Comparison of ENCODE assay signal across 18 cellular contexts in the genomic region with DNA sequence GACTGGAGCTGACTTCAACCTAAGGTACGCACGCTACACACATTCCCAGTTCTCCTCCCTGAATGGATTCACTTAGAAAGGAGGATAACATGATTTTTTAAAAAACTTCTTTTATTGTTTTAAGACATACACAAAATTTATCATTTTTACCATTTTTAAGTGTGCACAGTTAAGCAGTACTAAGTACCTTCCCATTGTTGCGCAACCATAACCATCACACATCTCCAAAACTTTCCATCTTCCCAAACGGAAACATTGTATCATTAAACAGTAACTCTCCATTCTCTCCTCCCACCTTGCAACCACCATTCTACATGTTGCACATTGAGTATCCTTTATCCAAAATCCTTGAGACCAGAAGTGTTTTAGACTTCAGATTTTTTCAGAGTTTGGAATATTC. TPM values are rescaled to one million over a fixed set of nuclear protein-coding genes. Genes with fewer than 3 reads are reported as not detected.
DNase-seq lines count a peak whose midpoint lies in the region; ATAC-seq and TF ChIP-seq lines count a peak whose summit lies in the region.
"Had no signal": no experiment of that assay in that cellular context is flagged by ENCODE, and none has a peak within 500 bp of the region (broad histone marks: within the 10 kb centered on the region; RNA-seq: fewer than 3 reads in every experiment).

No MANE protein-coding gene starts in this region.

- H3K36me3 ChIP-seq in HCT116 (ENCODE audit: control insufficient read depth in 1 of 2, insufficient read depth in 2 of 2, low read length in 2 of 2) (no peaks in the 10 kb centered on the region), OCI-LY3 (replicated peaks; ENCODE audit: low read depth, low read length) (no peaks in the 10 kb centered on the region), testis (ENCODE audit: low read depth, missing control alignments) (no peaks in the 10 kb centered on the region)

- H3K4me3 ChIP-seq in HCT116 (replicated peaks in 1 of 2; ENCODE audit: low read depth in 1 of 2, low read length in 2 of 2) (no peak overlapping the region), OCI-LY3 (ENCODE audit: low read length) (peak overlapping the region; percentile 52; the same call in 1 of the 2 replicates), testis (no peak overlapping the region)

- no peak for ATAC-seq in HCT116
- no peak for ATAC-seq in GM19023 (IDR thresholded peaks at IDR 0.05; ENCODE audit: unreplicated experiment)
- no peak for ATAC-seq in HG03342 (IDR thresholded peaks at IDR 0.05; ENCODE audit: unreplicated experiment)

- H3K27ac ChIP-seq in HCT116 (ENCODE audit: low read depth, low read length) (no peak overlapping the region), OCI-LY3 (ENCODE audit: low read length) (peak overlapping the region; percentile 73; the same call in 1 of the 2 replicates), caudate nucleus (ENCODE audit: low read depth, low read length) (peak overlapping the region; percentile 45), testis (no peak overlapping the region)
- H3K27ac ChIP-seq: C4-2B had no signal

- no peak for TF ChIP-seq RAD21 in HCT116 (IDR thresholded peaks at IDR 0.05; ENCODE audit: low read depth)

- DNase-seq in HCT116 (ENCODE audit: low read depth, low spot score) (no peak), caudate nucleus (lab: John Stamatoyannopoulos, UW) (no peak), testis (peak; percentile 23)
- DNase-seq in stimulated activated CD4-positive, alpha-beta T cell treated with anti-CD3 and anti-CD28 coated beads, Interleukin-2, amount 100 ng/mL, for 24 hours: no peak
- DNase-seq: AML-193; Caco-2; CD4-positive, alpha-beta T cell; DMS153; DMS79; GDM1; HCEC 1CT; HFFc6; Karpas-422; KBM-7 had no signal

- RAD21 ChIA-PET in HCT116 (lab: Charles Lee; ENCODE audit: low non-redundant PET in 1 of 2, low total read pairs in 2 of 2, uncharacterized antibody in 2 of 2, unreplicated experiment in 2 of 2): no interaction called here

- BruUV-seq in HCT116 (replicated peaks; lab: Mats Ljungman, UMichigan): no TSS peak

- 0 out of 2 replicates have a peak, but pooled peaks cover 4% of the 10 kb centered on the region for H3K27me3 ChIP-seq in HCT116 (ENCODE audit: insufficient read depth, low read length)
- H3K27me3 ChIP-seq in OCI-LY3 (ENCODE audit: low read depth, low read length): peaks cover 54% of the 10 kb centered on the region
- H3K27me3 ChIP-seq in testis: no peaks in the 10 kb centered on the region

- 78% methylated on average over 4 of the region's 4 CpGs for WGBS in testis, 2 donors

- no peaks in the 10 kb centered on the region for H3K9me3 ChIP-seq in HCT116 (ENCODE audit: control insufficient read depth in 1 of 2, insufficient read depth in 1 of 2, low read depth in 1 of 2, low read length in 2 of 2)
- no peaks in the 10 kb centered on the region for H3K9me3 ChIP-seq in OCI-LY3 (ENCODE audit: insufficient read depth, low read length)
- H3K9me3 ChIP-seq in testis: no peaks in the 10 kb centered on the region
- H3K9me3 ChIP-seq: Caco-2 had no signal

- H2AFZ ChIP-seq in HCT116 (ENCODE audit: low read depth, low read length, poor library complexity, severe bottlenecking): no peak overlapping the region
- no peak overlapping the region for H2AFZ ChIP-seq in OCI-LY3 (ENCODE audit: low read depth, low read length)

- no peak overlapping the region for H3K9ac ChIP-seq in HCT116 (ENCODE audit: low read length)
- no peak overlapping the region for H3K9ac ChIP-seq in OCI-LY3 (ENCODE audit: low read length)

- H3K9me2 ChIP-seq in HCT116 (ENCODE audit: insufficient read depth): no peaks in the 10 kb centered on the region

- CTCF ChIA-PET in HCT116 (lab: Charles Lee): no interaction called here

- intact Hi-C loops in HCT116 (cut with micrococcal nuclease) (no loop called here), testis (cut with DNase I; ENCODE audit: low total_unique reads) (no loop called here)

- no peak for TF ChIP-seq CTCF in HCT116 (IDR thresholded peaks at IDR 0.05 in 2 of 3, conservative IDR thresholded peaks at IDR 0.05 in 1 of 3; ENCODE audit: borderline replicate concordance in 1 of 3, insufficient read depth in 1 of 3, low read depth in 2 of 3, low read length in 2 of 3)
- TF ChIP-seq CTCF in OCI-LY3 (IDR thresholded peaks at IDR 0.05; ENCODE audit: low read depth, low read length): no peak
- TF ChIP-seq CTCF in testis (IDR thresholded peaks at IDR 0.05): no peak

- TF ChIP-seq POLR2A in HCT116 (IDR thresholded peaks at IDR 0.05; ENCODE audit: borderline replicate concordance, extremely low read depth, insufficient read depth, insufficient read length) (no peak), testis (IDR thresholded peaks at IDR 0.05) (no peak)

- POLR2A ChIA-PET in HCT116 (lab: Charles Lee): no interaction called here

- H4K20me1 ChIP-seq in HCT116 (ENCODE audit: insufficient read depth) (no peaks in the 10 kb centered on the region), OCI-LY3 (ENCODE audit: insufficient read depth, low read length) (no peaks in the 10 kb centered on the region)

- H3K4me1 ChIP-seq in HCT116 (ENCODE audit: control insufficient read depth in 1 of 2, insufficient read depth in 2 of 2, low read length in 2 of 2) (peaks cover 0 to 13% of the 10 kb centered on the region in 2 experiments; a peak in 2 of 4 replicates), OCI-LY3 (ENCODE audit: low read length) (peaks cover 18% of the 10 kb centered on the region), testis (peaks cover 3% of the 10 kb centered on the region)
- H3K4me1 ChIP-seq: Caco-2 had no signal

- H3K4me2 ChIP-seq in HCT116 (ENCODE audit: low read length): no peak overlapping the region
- peak overlapping the region; percentile 75 for H3K4me2 ChIP-seq in OCI-LY3 (ENCODE audit: low read length)

- H3K79me2 ChIP-seq in HCT116 (ENCODE audit: insufficient read depth, low read length) (no peaks in the 10 kb centered on the region), OCI-LY3 (ENCODE audit: low read length) (no peaks in the 10 kb centered on the region)

TF ChIP-seq in HCT116, 20 proteins besides CTCF, POLR2A, EP300 and RAD21:
- TF ChIP-seq SIN3A (IDR thresholded peaks at IDR 0.05; ENCODE audit: low read depth) (no peak), CEBPB (IDR thresholded peaks at IDR 0.05; ENCODE audit: low read depth) (peak; percentile 40; the same call in 1 of the 2 replicates)

RNA-seq across cellular contexts. Expression of gene SEC16B, which starts 36.2 kb away (rescaled TPM):
- total RNA-seq in HCT116 (2021; ENCODE audit: unreplicated experiment) (1.2 TPM), testis (1 to 10 TPM; 4.8 to 5.9 TPM)
- polyA plus RNA-seq in HCT116 (2012): 0.80 and 1.2 TPM in 2 replicates
- 4.3 TPM for polyA plus RNA-seq in testis (ENCODE audit: insufficient read depth, low read depth, low replicate concordance)
- total RNA-seq: CD4-positive, alpha-beta T cell had no signal

Comparison
In these comparisons a context has a peak if more than half of its experiments do, and no peak if none do; other contexts are left out.
1. H3K27ac ChIP-seq: peak in OCI-LY3 (single experiment) and caudate nucleus (single experiment); none in HCT116 (single experiment) and testis (0 of 2).